Comparison of ENCODE assay signal across 1 cellular context in the genomic region with DNA sequence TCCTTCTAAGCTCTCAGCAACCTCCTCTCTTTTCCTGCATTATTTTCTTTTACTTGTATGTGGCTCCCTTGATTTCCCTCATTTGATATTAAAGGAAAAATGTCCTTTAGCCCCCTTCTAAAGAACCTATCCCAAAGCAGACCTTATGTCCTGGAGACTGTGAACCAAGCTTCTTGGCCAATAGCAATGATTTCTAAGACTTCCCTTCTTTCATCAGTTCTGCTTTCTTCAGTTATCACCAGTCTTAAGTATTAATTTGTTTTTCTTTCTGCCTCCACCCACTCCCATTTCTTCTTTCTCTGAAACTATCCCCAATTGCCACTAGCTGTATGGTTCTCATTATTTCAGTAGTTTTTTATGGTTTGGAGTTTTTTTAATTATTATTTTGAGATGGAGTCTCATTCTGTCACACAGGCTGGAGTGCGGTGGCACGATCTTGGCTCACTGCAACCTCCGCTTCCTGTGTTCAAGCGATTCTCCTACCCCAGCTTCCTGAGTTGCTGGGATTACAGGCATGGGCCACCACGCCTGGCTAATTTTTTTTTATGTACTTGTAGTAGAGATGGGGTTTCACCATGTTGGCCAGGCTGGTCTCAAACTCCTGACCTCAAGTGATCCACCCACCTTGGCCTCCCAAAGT.
TF ChIP-seq lines count a peak whose summit lies in the region.

No MANE protein-coding gene starts in this region.

TF ChIP-seq in GM12878, 131 proteins besides CTCF, POLR2A, EP300 and RAD21:
- TF ChIP-seq ZZZ3 (IDR thresholded peaks at IDR 0.05; ENCODE audit: control insufficient read depth, insufficient read length, low read depth) (no peak), SPI1 (IDR thresholded peaks at IDR 0.05; ENCODE audit: borderline replicate concordance, insufficient read depth, low read depth, low read length) (peak; percentile 29; the same call in 1 of the 2 replicates)
